Comparison of ENCODE assay signal across 1 cellular context in the genomic region with DNA sequence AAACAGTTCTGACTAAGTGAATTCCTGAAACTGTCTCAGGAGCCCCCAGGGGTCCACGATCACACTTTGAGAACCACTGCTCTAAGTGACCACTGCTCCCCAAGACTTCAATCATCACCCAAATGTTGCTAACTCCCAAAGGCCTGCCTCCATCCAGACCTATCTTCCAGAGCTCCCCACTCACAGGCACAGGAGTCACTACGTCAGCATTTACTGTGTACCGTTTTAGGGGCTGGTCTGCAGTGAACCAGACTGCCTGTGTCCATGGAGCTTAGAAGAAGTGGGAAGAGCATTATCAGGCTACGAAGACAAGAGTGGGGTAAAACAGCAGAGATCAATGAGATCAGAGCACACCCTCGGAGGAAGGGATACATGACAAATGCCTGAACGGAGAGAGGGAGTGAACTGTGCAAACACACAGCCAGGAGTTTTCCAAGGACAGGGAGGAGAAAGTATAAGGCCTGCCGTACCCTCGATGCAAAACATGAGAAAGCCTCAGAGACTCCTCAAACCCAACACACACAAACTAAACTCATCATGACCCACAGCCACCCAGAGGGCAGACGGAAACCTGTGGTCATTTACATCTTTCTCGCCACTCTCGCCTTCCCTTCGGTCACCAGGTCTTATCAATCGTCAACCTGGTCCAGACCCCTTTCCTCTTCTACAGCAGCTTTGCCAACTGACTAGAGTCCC.
TF ChIP-seq lines count a peak whose summit lies in the region.

No MANE protein-coding gene starts in this region.

TF ChIP-seq in K562, 482 proteins besides CTCF, POLR2A, EP300 and RAD21:
- TF ChIP-seq TEAD4 (IDR thresholded peaks at IDR 0.05; ENCODE audit: low read length) (no peak), TEAD4 (CRISPR knock-in tag; IDR thresholded peaks at IDR 0.05; ENCODE audit: borderline replicate concordance) (no peak), HDAC3 (IDR thresholded peaks at IDR 0.05; ENCODE audit: borderline replicate concordance, partially characterized antibody) (no peak), ZNF583 (CRISPR knock-in tag; IDR thresholded peaks at IDR 0.05) (no peak), NCOA4 (IDR thresholded peaks at IDR 0.05; ENCODE audit: partially characterized antibody) (no peak), FOXA3 (CRISPR knock-in tag; conservative IDR thresholded peaks at IDR 0.05 in 1 of 2, IDR thresholded peaks at IDR 0.05 in 1 of 2) (0 out of 4 replicates have a peak, but pooled peaks of 1 of the 2 experiments have one; percentile 42), C11orf30 (IDR thresholded peaks at IDR 0.05; ENCODE audit: low read depth) (peak; percentile 43; the same call in 1 of the 2 replicates), ARNT (IDR thresholded peaks at IDR 0.05) (no peak), RBM14 (IDR thresholded peaks at IDR 0.05; ENCODE audit: borderline replicate concordance, insufficient read depth, low read depth, low read length) (no peak), CBFA2T3 (IDR thresholded peaks at IDR 0.05) (peak; percentile 59), ZNF316 (IDR thresholded peaks at IDR 0.05) (peak; percentile 52; the same call in 1 of the 2 replicates), ZBTB7A (IDR thresholded peaks at IDR 0.05; ENCODE audit: borderline replicate concordance, control insufficient read depth, low read depth, low read length) (peak; percentile 20; the same call in 1 of the 2 replicates), POLR2B (IDR thresholded peaks at IDR 0.05; ENCODE audit: low read depth, partially characterized antibody) (peak; percentile 25), POLR2AphosphoS5 (IDR thresholded peaks at IDR 0.05; ENCODE audit: control insufficient read depth, insufficient read depth, low read depth, low read length) (peak; percentile 7; the same call in 1 of the 2 replicates), PPARD (CRISPR knock-in tag; IDR thresholded peaks at IDR 0.05) (no peak), REST (CRISPR knock-in tag; IDR thresholded peaks at IDR 0.05; ENCODE audit: low read depth) (no peak)
- TF ChIP-seq, protein P1, sequence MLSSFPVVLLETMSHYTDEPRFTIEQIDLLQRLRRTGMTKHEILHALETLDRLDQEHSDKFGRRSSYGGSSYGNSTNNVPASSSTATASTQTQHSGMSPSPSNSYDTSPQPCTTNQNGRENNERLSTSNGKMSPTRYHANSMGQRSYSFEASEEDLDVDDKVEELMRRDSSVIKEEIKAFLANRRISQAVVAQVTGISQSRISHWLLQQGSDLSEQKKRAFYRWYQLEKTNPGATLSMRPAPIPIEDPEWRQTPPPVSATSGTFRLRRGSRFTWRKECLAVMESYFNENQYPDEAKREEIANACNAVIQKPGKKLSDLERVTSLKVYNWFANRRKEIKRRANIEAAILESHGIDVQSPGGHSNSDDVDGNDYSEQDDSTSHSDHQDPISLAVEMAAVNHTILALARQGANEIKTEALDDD (IDR thresholded peaks at IDR 0.05), result 0 out of 2 replicates have a peak, but pooled peaks have one; percentile 15
